In the genomic region with DNA sequence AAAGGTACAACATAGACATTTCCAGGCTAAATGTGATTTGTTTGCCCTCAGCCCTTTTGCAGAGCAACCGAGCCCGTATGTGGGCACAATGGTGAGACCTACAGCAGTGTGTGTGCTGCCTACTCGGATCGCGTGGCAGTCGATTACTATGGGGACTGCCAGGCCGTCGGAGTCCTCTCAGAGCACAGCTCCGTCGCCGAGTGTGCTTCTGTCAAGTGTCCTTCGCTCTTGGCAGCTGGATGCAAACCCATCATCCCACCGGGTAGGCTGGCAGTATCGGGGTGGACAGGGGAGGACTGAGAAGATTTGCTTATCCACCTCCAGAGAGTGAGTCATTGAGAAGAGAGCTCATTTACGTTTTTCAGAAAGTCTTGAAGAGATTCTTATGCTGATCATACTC, we compare ENCODE assay signal across 16 cellular contexts. TPM values are rescaled to one million over a fixed set of nuclear protein-coding genes. Genes with fewer than 3 reads are reported as not detected.
"Had no signal": no experiment of that assay in that cellular context is flagged by ENCODE, and none has a peak within 500 bp of the region (broad histone marks: within the 10 kb centered on the region; RNA-seq: fewer than 3 reads in every experiment).

No MANE protein-coding gene starts in this region.

- DNase-seq: activated B cell treated with CpG ODN at 0.5 μM for 24 hours; activated CD4-positive, alpha-beta T cell treated with anti-CD3 and anti-CD28 coated beads, Interleukin-2, amount 10 ng/mL, durations not matched to agents 7 days and 5 days; activated effector memory CD4-positive, alpha-beta T cell treated with Interleukin-2 at 50 U/mL for 16 hours; activated T-cell treated with anti-CD3 and anti-CD28 coated beads, Interleukin-2, amount 50 U/mL, for 1 hour; foreskin melanocyte; head of caudate nucleus; left colon; mesenchymal stem cell; stimulated activated CD4-positive, alpha-beta T cell treated with anti-CD3 and anti-CD28 coated beads, Interleukin-12 subunit alpha, Interleukin-12 subunit beta, amount 100 ng/mL, for 4 hours; stimulated activated naive CD8-positive, alpha-beta T cell treated with anti-CD3 and anti-CD28 coated beads, Interleukin-15, Interleukin-2, amounts not matched to agents 100 U/mL and 50 U/mL, for 24 hours; T-cell had no signal

- H3K4me3 Mint-ChIP-seq: activated B cell treated with CpG ODN at 0.5 μM for 24 hours; activated CD4-positive, alpha-beta T cell treated with anti-CD3 and anti-CD28 coated beads, Interleukin-2, amount 10 ng/mL, durations not matched to agents 7 days and 5 days; activated naive CD8-positive, alpha-beta T cell; T-cell had no signal

- H3K27me3 ChIP-seq: dorsolateral prefrontal cortex, suprapubic skin had no signal

- H3K4me1 Mint-ChIP-seq: activated B cell treated with CpG ODN at 0.5 μM for 24 hours; activated CD4-positive, alpha-beta T cell treated with anti-CD3 and anti-CD28 coated beads, Interleukin-2, amount 10 ng/mL, durations not matched to agents 7 days and 5 days; T-cell had no signal

- H3K27ac ChIP-seq: dorsolateral prefrontal cortex, suprapubic skin had no signal

- H3K27ac Mint-ChIP-seq: activated B cell treated with CpG ODN at 0.5 μM for 24 hours; activated CD4-positive, alpha-beta T cell treated with anti-CD3 and anti-CD28 coated beads, Interleukin-2, amount 10 ng/mL, durations not matched to agents 7 days and 5 days; activated naive CD8-positive, alpha-beta T cell; T-cell had no signal

- H3K4me1 ChIP-seq: suprapubic skin had no signal

- H3K27me3 Mint-ChIP-seq: activated B cell treated with CpG ODN at 0.5 μM for 24 hours; activated CD4-positive, alpha-beta T cell treated with anti-CD3 and anti-CD28 coated beads, Interleukin-2, amount 10 ng/mL, durations not matched to agents 7 days and 5 days; activated naive CD8-positive, alpha-beta T cell; T-cell had no signal

- H3K9me3 Mint-ChIP-seq: activated B cell treated with CpG ODN at 0.5 μM for 24 hours; activated CD4-positive, alpha-beta T cell treated with anti-CD3 and anti-CD28 coated beads, Interleukin-2, amount 10 ng/mL, durations not matched to agents 7 days and 5 days; T-cell had no signal

- H3K4me3 ChIP-seq: dorsolateral prefrontal cortex, suprapubic skin had no signal

- H3K9me3 ChIP-seq: suprapubic skin had no signal

RNA-seq across cellular contexts. Expression of gene CCIN, which starts 50.5 kb away (rescaled TPM):
- total RNA-seq: activated B cell treated with CpG ODN at 0.5 μM for 24 hours, osteocyte, suprapubic skin had no signal
- polyA plus RNA-seq: neural cell had no signal
